2 cellular contexts compared by ENCODE assay signal in the genomic region with DNA sequence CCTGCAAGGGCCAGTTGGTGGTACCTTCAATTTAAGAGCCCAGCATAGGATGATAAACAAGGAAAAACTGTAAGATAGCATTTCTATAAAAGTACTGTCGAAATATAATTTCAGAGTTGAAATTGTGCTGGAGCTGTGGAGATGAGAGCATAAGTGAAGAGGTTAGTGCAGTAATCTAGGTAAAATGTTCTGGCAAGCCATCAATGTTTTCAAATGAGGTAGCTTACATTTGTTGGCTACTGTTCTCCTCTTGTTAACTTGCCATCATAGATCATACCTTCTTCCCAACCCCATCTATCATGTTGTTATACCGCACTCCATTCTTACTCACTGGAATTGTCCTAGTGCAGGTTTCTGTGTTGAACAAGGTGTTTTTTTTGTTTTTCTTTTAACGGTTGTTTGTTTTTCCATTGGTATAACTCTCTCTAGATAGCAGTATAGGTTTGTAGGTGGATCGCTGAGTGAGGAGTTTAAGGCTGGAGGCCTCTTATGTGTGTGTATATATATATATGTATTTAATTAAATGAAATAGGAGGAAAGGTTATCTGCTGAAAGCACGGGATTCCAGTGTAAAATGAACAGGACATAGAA.
TF ChIP-seq lines count a peak whose summit lies in the region.

No MANE protein-coding gene starts in this region.

TF ChIP-seq in GM23338, 12 proteins besides CTCF, POLR2A, EP300 and RAD21 (continues in another document):
- TF ChIP-seq ZNF331 (CRISPR knock-in tag; IDR thresholded peaks at IDR 0.05; ENCODE audit: low read depth): no peak
- TF ChIP-seq, protein P1, sequence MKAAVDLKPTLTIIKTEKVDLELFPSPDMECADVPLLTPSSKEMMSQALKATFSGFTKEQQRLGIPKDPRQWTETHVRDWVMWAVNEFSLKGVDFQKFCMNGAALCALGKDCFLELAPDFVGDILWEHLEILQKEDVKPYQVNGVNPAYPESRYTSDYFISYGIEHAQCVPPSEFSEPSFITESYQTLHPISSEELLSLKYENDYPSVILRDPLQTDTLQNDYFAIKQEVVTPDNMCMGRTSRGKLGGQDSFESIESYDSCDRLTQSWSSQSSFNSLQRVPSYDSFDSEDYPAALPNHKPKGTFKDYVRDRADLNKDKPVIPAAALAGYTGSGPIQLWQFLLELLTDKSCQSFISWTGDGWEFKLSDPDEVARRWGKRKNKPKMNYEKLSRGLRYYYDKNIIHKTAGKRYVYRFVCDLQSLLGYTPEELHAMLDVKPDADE (IDR thresholded peaks at IDR 0.05): no peak
- no peak for TF ChIP-seq STAT1 (IDR thresholded peaks at IDR 0.05; ENCODE audit: unreplicated experiment)
- TF ChIP-seq, protein P2, sequence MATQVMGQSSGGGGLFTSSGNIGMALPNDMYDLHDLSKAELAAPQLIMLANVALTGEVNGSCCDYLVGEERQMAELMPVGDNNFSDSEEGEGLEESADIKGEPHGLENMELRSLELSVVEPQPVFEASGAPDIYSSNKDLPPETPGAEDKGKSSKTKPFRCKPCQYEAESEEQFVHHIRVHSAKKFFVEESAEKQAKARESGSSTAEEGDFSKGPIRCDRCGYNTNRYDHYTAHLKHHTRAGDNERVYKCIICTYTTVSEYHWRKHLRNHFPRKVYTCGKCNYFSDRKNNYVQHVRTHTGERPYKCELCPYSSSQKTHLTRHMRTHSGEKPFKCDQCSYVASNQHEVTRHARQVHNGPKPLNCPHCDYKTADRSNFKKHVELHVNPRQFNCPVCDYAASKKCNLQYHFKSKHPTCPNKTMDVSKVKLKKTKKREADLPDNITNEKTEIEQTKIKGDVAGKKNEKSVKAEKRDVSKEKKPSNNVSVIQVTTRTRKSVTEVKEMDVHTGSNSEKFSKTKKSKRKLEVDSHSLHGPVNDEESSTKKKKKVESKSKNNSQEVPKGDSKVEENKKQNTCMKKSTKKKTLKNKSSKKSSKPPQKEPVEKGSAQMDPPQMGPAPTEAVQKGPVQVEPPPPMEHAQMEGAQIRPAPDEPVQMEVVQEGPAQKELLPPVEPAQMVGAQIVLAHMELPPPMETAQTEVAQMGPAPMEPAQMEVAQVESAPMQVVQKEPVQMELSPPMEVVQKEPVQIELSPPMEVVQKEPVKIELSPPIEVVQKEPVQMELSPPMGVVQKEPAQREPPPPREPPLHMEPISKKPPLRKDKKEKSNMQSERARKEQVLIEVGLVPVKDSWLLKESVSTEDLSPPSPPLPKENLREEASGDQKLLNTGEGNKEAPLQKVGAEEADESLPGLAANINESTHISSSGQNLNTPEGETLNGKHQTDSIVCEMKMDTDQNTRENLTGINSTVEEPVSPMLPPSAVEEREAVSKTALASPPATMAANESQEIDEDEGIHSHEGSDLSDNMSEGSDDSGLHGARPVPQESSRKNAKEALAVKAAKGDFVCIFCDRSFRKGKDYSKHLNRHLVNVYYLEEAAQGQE (IDR thresholded peaks at IDR 0.05; ENCODE audit: unreplicated experiment): no peak
- TF ChIP-seq EZH2phosphoT487 (IDR thresholded peaks at IDR 0.05; ENCODE audit: unreplicated experiment): no peak
- no peak for TF ChIP-seq ZNF114 (CRISPR knock-in tag; IDR thresholded peaks at IDR 0.05)
- TF ChIP-seq POLR2AphosphoS5 (IDR thresholded peaks at IDR 0.05; ENCODE audit: low read depth): no peak
- TF ChIP-seq NANOG (IDR thresholded peaks at IDR 0.05; ENCODE audit: borderline replicate concordance): no peak
- no peak for TF ChIP-seq JUNB (IDR thresholded peaks at IDR 0.05; ENCODE audit: unreplicated experiment)
- TF ChIP-seq EZH2 (IDR thresholded peaks at IDR 0.05; ENCODE audit: low read depth, unreplicated experiment): no peak
- no peak for TF ChIP-seq CREB1 (CRISPR knock-in tag; IDR thresholded peaks at IDR 0.05; ENCODE audit: low read depth)

TF ChIP-seq in HepG2, 621 proteins besides CTCF, POLR2A, EP300 and RAD21:
- TF ChIP-seq KDM4B (CRISPR knock-in tag; IDR thresholded peaks at IDR 0.05) (no peak), EHMT2 (IDR thresholded peaks at IDR 0.05; ENCODE audit: borderline replicate concordance, low read depth, low read length) (no peak), EEA1 (CRISPR knock-in tag; IDR thresholded peaks at IDR 0.05; ENCODE audit: borderline replicate concordance) (no peak), POLR2AphosphoS5 (IDR thresholded peaks at IDR 0.05; ENCODE audit: low read depth, low read length) (0 out of 2 replicates have a peak, but pooled peaks have one; percentile 20)
- TF ChIP-seq, protein P3, sequence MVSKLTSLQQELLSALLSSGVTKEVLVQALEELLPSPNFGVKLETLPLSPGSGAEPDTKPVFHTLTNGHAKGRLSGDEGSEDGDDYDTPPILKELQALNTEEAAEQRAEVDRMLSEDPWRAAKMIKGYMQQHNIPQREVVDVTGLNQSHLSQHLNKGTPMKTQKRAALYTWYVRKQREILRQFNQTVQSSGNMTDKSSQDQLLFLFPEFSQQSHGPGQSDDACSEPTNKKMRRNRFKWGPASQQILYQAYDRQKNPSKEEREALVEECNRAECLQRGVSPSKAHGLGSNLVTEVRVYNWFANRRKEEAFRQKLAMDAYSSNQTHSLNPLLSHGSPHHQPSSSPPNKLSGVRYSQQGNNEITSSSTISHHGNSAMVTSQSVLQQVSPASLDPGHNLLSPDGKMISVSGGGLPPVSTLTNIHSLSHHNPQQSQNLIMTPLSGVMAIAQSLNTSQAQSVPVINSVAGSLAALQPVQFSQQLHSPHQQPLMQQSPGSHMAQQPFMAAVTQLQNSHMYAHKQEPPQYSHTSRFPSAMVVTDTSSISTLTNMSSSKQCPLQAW (CRISPR knock-in tag; IDR thresholded peaks at IDR 0.05): no peak
- TF ChIP-seq, protein P4, sequence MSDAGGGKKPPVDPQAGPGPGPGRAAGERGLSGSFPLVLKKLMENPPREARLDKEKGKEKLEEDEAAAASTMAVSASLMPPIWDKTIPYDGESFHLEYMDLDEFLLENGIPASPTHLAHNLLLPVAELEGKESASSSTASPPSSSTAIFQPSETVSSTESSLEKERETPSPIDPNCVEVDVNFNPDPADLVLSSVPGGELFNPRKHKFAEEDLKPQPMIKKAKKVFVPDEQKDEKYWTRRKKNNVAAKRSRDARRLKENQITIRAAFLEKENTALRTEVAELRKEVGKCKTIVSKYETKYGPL (CRISPR knock-in tag; IDR thresholded peaks at IDR 0.05): no peak
- TF ChIP-seq, protein P5, sequence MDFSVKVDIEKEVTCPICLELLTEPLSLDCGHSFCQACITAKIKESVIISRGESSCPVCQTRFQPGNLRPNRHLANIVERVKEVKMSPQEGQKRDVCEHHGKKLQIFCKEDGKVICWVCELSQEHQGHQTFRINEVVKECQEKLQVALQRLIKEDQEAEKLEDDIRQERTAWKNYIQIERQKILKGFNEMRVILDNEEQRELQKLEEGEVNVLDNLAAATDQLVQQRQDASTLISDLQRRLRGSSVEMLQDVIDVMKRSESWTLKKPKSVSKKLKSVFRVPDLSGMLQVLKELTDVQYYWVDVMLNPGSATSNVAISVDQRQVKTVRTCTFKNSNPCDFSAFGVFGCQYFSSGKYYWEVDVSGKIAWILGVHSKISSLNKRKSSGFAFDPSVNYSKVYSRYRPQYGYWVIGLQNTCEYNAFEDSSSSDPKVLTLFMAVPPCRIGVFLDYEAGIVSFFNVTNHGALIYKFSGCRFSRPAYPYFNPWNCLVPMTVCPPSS (IDR thresholded peaks at IDR 0.05): no peak
TF ChIP-seq in HepG2: peak in this region for 1.
